8 cellular contexts compared by ENCODE assay signal in genomic region chr19:14363203-14364097, GRCh38. TPM values are rescaled to one million over a fixed set of nuclear protein-coding genes. Genes with fewer than 3 reads are reported as not detected.
DNase-seq lines count a peak whose midpoint lies in the region; ATAC-seq and TF ChIP-seq lines count a peak whose summit lies in the region.

No MANE protein-coding gene starts in this region.

- in situ Hi-C loops in astrocyte of the cerebellum (cut with HindIII; ENCODE audit: low sequenced_read_pairs), result no loop called here

- peaks cover 3% of the 10 kb centered on the region for H3K4me1 ChIP-seq in iPS-18a (ENCODE audit: control insufficient read depth, low read depth, low read length)
- peaks cover 4 to 9% (median 5%) of the 10 kb centered on the region in 3 donors for H3K4me1 ChIP-seq in skeletal muscle tissue (ENCODE audit: control insufficient read depth in 3 of 3, insufficient read depth in 3 of 3, low read length in 3 of 3)

- DNase-seq in NCI-H748 (lab: John Stamatoyannopoulos, UW; ENCODE audit: unreplicated experiment) (peak; percentile 6), NCI-H748 treated with DMSO at 0.1 percent for 48 hours (lab: John Stamatoyannopoulos, UW) (no peak), RPMI7951 (ENCODE audit: low read depth) (peak; percentile 76), astrocyte of the cerebellum (ENCODE audit: low read depth) (no peak)

- ATAC-seq in GM19351 (IDR thresholded peaks at IDR 0.05; ENCODE audit: unreplicated experiment), result no peak
- ATAC-seq in HG03432 (IDR thresholded peaks at IDR 0.05; ENCODE audit: unreplicated experiment), result no peak

- peak overlapping the region; percentile 22 for H3K4me3 ChIP-seq in astrocyte of the cerebellum (ENCODE audit: low read depth, low read length)
- peak overlapping the region; percentile 58 for H3K4me3 ChIP-seq in iPS-18a (ENCODE audit: low read length)
- H3K4me3 ChIP-seq in skeletal muscle tissue (ENCODE audit: low read length in 3 of 3), result peak overlapping the region in 1 of 3 donors; percentile 29

- H3K9me3 ChIP-seq in iPS-18a (ENCODE audit: control insufficient read depth, low read depth, low read length), result no peaks in the 10 kb centered on the region
- H3K9me3 ChIP-seq in skeletal muscle tissue (ENCODE audit: control insufficient read depth in 3 of 3, low read length in 3 of 3), result peaks cover 0 to 3% (median 0%) of the 10 kb centered on the region in 3 donors

- H3K27me3 ChIP-seq in iPS-18a (ENCODE audit: control insufficient read depth, insufficient read depth, low read length) (no peaks in the 10 kb centered on the region), skeletal muscle tissue (ENCODE audit: control insufficient read depth in 3 of 3, insufficient read depth in 3 of 3, low read length in 3 of 3) (no peaks in the 10 kb centered on the region)

- H3K27ac ChIP-seq in iPS-18a (ENCODE audit: low read length), result peak overlapping the region; percentile 50
- peak overlapping the region; percentile 44 for H3K27ac ChIP-seq in skeletal muscle tissue (ENCODE audit: low read depth, low read length)

- H3K36me3 ChIP-seq in iPS-18a (ENCODE audit: control insufficient read depth, low read depth, low read length) (no peaks in the 10 kb centered on the region), skeletal muscle tissue (ENCODE audit: control insufficient read depth in 3 of 3, insufficient read depth in 3 of 3, low read length in 3 of 3) (no peaks in the 10 kb centered on the region)

- TF ChIP-seq CTCF in astrocyte of the cerebellum (IDR thresholded peaks at IDR 0.05; ENCODE audit: low read depth, low read length, missing control alignments), result no peak

- peak overlapping the region; percentile 93 for H3K9ac ChIP-seq in iPS-18a (ENCODE audit: low read length)
- no peak overlapping the region for H3K9ac ChIP-seq in skeletal muscle tissue (ENCODE audit: low read depth in 1 of 3, low read length in 3 of 3)

RNA-seq across cellular contexts. Expression of gene ADGRE5, which starts 17.8 kb away (rescaled TPM):
- 57.3 and 62.2 TPM in 2 replicates for total RNA-seq in RPMI7951 (2014; rRNA removed; shearing (Covaris generic))
- 32.4 TPM for total RNA-seq in skeletal muscle tissue

RNA-seq across cellular contexts. Expression of gene DDX39A, which starts 55.7 kb away (rescaled TPM):
- 154 and 173 TPM in 2 replicates for total RNA-seq in RPMI7951 (2014; rRNA removed; shearing (Covaris generic))
- total RNA-seq in skeletal muscle tissue, result 24.5 TPM

Comparison
In these comparisons a context has a peak if more than half of its experiments do, and no peak if none do; other contexts are left out.
1. DNase-seq: peak in NCI-H748 (single experiment) and RPMI7951 (single experiment); none in NCI-H748 treated with DMSO at 0.1 percent for 48 hours (single experiment) and astrocyte of the cerebellum (single experiment).